8 cellular contexts compared by ENCODE assay signal in the genomic region with DNA sequence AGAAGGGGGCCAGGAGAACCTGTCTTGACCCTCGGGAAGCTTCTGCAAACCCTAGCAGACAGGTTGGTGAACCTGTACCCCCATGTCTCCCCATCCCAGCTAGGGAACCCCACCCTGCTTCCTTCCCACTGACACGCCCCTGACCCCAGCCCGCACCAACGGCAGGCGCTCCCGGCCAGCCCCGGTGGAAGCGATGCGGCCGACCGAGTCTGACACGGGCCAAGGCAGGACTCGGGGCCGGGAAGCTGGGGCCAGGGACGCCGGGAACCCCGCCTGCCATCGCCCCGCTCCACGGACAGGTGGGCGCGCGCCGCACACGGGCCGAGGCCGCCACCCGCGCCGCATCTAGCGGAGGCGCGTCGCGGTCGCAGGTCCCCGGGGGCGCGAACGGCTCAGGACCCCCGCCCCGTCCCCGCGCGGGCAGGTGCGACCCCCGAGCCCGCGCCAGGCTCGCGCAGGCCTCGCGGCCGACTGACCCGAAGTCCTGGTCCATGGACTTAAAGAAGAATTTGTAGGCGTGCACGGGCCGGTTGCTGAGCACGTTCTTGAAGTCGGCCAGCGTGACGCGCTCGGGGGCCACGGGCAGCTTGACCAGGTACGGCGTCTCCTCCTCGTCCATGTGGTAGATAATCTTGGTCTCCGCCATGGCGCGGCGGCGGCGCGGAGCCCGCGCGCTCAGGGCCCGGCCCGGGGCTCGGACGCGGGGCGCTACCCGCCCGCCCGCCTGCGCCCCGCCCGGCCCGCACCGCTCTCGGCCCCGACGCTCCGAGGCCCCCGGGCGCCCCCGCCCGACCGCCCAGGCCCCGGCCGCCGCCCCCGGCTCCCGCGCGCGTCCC. TPM values are rescaled to one million over a fixed set of nuclear protein-coding genes. Genes with fewer than 3 reads are reported as not detected.
DNase-seq lines count a peak whose midpoint lies in the region; ATAC-seq, FAIRE-seq and TF ChIP-seq lines count a peak whose summit lies in the region.

No MANE protein-coding gene starts in this region.

- peak overlapping the region; percentile 42 for H4K8ac ChIP-seq in mesenchymal stem cell (ENCODE audit: low read length)

- TF ChIP-seq CTCF in CD14-positive monocyte (IDR thresholded peaks at IDR 0.05) (no peak), LNCaP clone FGC (IDR thresholded peaks at IDR 0.05; ENCODE audit: control insufficient read depth, extremely low read depth, insufficient read depth) (no peak), bronchial epithelial cell (IDR thresholded peaks at IDR 0.05; ENCODE audit: insufficient read depth, low read length, severe bottlenecking) (no peak)

- H3K4me1 Mint-ChIP-seq in CD14-positive monocyte: peaks cover 16% of the 10 kb centered on the region

- H2BK15ac ChIP-seq in mesenchymal stem cell (ENCODE audit: low read depth, poor library complexity, severe bottlenecking): peak overlapping the region; percentile 20

- no peak overlapping the region for H2BK5ac ChIP-seq in mesenchymal stem cell (ENCODE audit: low read depth, low read length, poor library complexity, severe bottlenecking)

- peak overlapping the region; percentile 18 to 99 for H3K14ac ChIP-seq in mesenchymal stem cell (ENCODE audit: low read length in 2 of 2)

- H2AK5ac ChIP-seq in mesenchymal stem cell (ENCODE audit: low read length, severe bottlenecking): no peak overlapping the region

- peaks cover 74% of the 10 kb centered on the region for H3K4me1 ChIP-seq in mesenchymal stem cell (ENCODE audit: control insufficient read depth, insufficient read depth, low read depth, low read length)
- no peaks in the 10 kb centered on the region for H3K4me1 ChIP-seq in aorta (ENCODE audit: control insufficient read depth in 1 of 2, insufficient read depth in 2 of 2, low read length in 2 of 2)

- peaks cover 6% of the 10 kb centered on the region for H3K79me1 ChIP-seq in mesenchymal stem cell (replicated peaks; ENCODE audit: low read length, poor library complexity, severe bottlenecking)

- WGBS in mesenchymal stem cell: under 1% methylated on average over 85 of the region's 109 CpGs
- 0 to 1% methylated on average over 61 to 109 of the region's 109 CpGs for WGBS in aorta, 2 donors

- no peaks in the 10 kb centered on the region for H3K27me3 ChIP-seq in bronchial epithelial cell (ENCODE audit: control insufficient read depth, insufficient read depth, low read length)
- no peaks in the 10 kb centered on the region for H3K27me3 ChIP-seq in mesenchymal stem cell (ENCODE audit: control insufficient read depth in 1 of 2, insufficient read depth in 1 of 2, low read length in 2 of 2)
- no peaks in the 10 kb centered on the region for H3K27me3 ChIP-seq in aorta (ENCODE audit: control insufficient read depth in 1 of 2, insufficient read depth in 2 of 2, low read length in 1 of 2)

- no peak for DNase-seq in CD14-positive monocyte (ENCODE audit: low spot score)
- no peak for DNase-seq in LNCaP clone FGC (ENCODE audit: low read depth)
- no peak for DNase-seq in bronchial epithelial cell (ENCODE audit: low read depth)
- peak; percentile 43 for DNase-seq in mesenchymal stem cell
- DNase-seq in aorta: no peak
- DNase-seq in epidermal melanocyte (ENCODE audit: insufficient read length, low spot score): no peak

- peaks cover 0 to 6% (median 0%) of the 10 kb centered on the region in 7 donors for H3K9me3 Mint-ChIP-seq in CD14-positive monocyte

- ATAC-seq in GM21515 (IDR thresholded peaks at IDR 0.05; ENCODE audit: unreplicated experiment) (peak; percentile 9), aorta (ENCODE audit: low FRiP score) (no peak), GM18519 (IDR thresholded peaks at IDR 0.05; ENCODE audit: low FRiP score, unreplicated experiment) (no peak)

- peaks cover 0 to 5% of the 10 kb centered on the region in 2 donors for H3K36me3 Mint-ChIP-seq in CD14-positive monocyte

- H2BK120ac ChIP-seq in mesenchymal stem cell (ENCODE audit: low read depth, low read length): peak overlapping the region; percentile 74

- peak overlapping the region in 1 of 2 experiments; percentile 97 for H3K23ac ChIP-seq in mesenchymal stem cell (ENCODE audit: low read length in 2 of 2)

- H2BK12ac ChIP-seq in mesenchymal stem cell (ENCODE audit: low read length in 2 of 2): peak overlapping the region in 1 of 2 experiments; percentile 76

- intact Hi-C loops in CD14-positive monocyte (cut with micrococcal nuclease): no loop called here
- intact Hi-C loops in aorta (cut with DNase I): loop anchor here (1.0 to 2.0 kb wide), 2 partner anchors 24 kb away; no protein-coding TSS in a partner anchor

- H3K18ac ChIP-seq in mesenchymal stem cell (ENCODE audit: low read depth in 1 of 2, low read length in 2 of 2): peak overlapping the region; percentile 67 to 93

- peak overlapping the region; percentile 89 for H3K9ac ChIP-seq in mesenchymal stem cell (ENCODE audit: low read length)

- H3K9me3 ChIP-seq in mesenchymal stem cell (ENCODE audit: control insufficient read depth, low read length) (no peaks in the 10 kb centered on the region), aorta (ENCODE audit: control insufficient read depth, low read length) (no peaks in the 10 kb centered on the region)

- H3K4ac ChIP-seq in mesenchymal stem cell (ENCODE audit: low read depth in 1 of 2, low read length in 2 of 2): peak overlapping the region; percentile 25 to 91

- H3K4me3 ChIP-seq in LNCaP clone FGC (ENCODE audit: low read depth, low read length) (peak overlapping the region; percentile 71), bronchial epithelial cell (ENCODE audit: low read depth, low read length) (peak overlapping the region; percentile 86), mesenchymal stem cell (ENCODE audit: insufficient read depth in 1 of 2, low read depth in 1 of 2, low read length in 2 of 2) (peak overlapping the region; percentile 84 to 91), aorta (ENCODE audit: low read length in 2 of 2) (peak overlapping the region; percentile 82 to 85)

- peak overlapping the region; percentile 96 for H3K4me2 ChIP-seq in mesenchymal stem cell (ENCODE audit: low read length, poor library complexity, severe bottlenecking)

- FAIRE-seq in bronchial epithelial cell (lab: Jason Lieb, UNC): no peak

- H4K91ac ChIP-seq in mesenchymal stem cell (ENCODE audit: low read length): peak overlapping the region; percentile 40

- peak overlapping the region; percentile 81 to 85 for H3K4me3 Mint-ChIP-seq in CD14-positive monocyte

- peaks cover 22 to 35% (median 25%) of the 10 kb centered on the region in 3 donors for H3K27me3 Mint-ChIP-seq in CD14-positive monocyte (ENCODE audit: low read depth in 3 of 3)

- H2AFZ ChIP-seq in mesenchymal stem cell (ENCODE audit: low read depth, low read length): peak overlapping the region; percentile 57

- H3K27ac ChIP-seq in mesenchymal stem cell (ENCODE audit: low read length, poor library complexity, severe bottlenecking): peak overlapping the region; percentile 75
- H3K27ac ChIP-seq in aorta (ENCODE audit: low read depth in 1 of 2, low read length in 2 of 2): no peak overlapping the region

- H3K36me3 ChIP-seq in bronchial epithelial cell (ENCODE audit: control insufficient read depth, insufficient read depth, low read length) (no peaks in the 10 kb centered on the region), mesenchymal stem cell (ENCODE audit: control insufficient read depth in 1 of 2, insufficient read depth in 2 of 2, low read depth in 1 of 2, low read length in 2 of 2) (peaks cover 21 to 39% of the 10 kb centered on the region in 2 experiments), aorta (ENCODE audit: control insufficient read depth in 1 of 2, insufficient read depth in 2 of 2, low read length in 1 of 2) (no peaks in the 10 kb centered on the region)

- peak overlapping the region in 4 of 7 donors; percentile 35 to 89 (median 76) for H3K27ac Mint-ChIP-seq in CD14-positive monocyte

RNA-seq across cellular contexts. Expression of gene DVL1, which starts 0.6 kb away (rescaled TPM):
- polyA plus RNA-seq in CD14-positive monocyte: under 1 TPM; 0.41 to 0.55 TPM
- total RNA-seq in bronchial epithelial cell: 208 and 233 TPM in 2 replicates
- polyA plus RNA-seq in mesenchymal stem cell (2013, experiment 1 of 2): 26.3 TPM
- 26.6 TPM for polyA plus RNA-seq in mesenchymal stem cell (2013, experiment 2 of 2)
- 10 to 100 TPM; 48.7 to 53.7 TPM for total RNA-seq in aorta
- 10 to 100 TPM; 21.2 to 71.9 TPM for polyA plus RNA-seq in aorta

RNA-seq across cellular contexts. Expression of gene MXRA8, which starts 9.7 kb away (rescaled TPM):
- polyA plus RNA-seq in CD14-positive monocyte: not detected
- total RNA-seq in bronchial epithelial cell: 0.51 and 5.0 TPM in 2 replicates
- polyA plus RNA-seq in mesenchymal stem cell (2013, experiment 1 of 2): 282 TPM
- polyA plus RNA-seq in mesenchymal stem cell (2013, experiment 2 of 2): 274 TPM
- 100 to 1,000 TPM; 105 to 221 TPM for total RNA-seq in aorta
- 100 to 1,000 TPM in 1 of 2 donors, 10 to 100 TPM in 1; 52.3 to 364 TPM for polyA plus RNA-seq in aorta

RNA-seq across cellular contexts. Expression of gene TAS1R3, which starts 17.6 kb away (rescaled TPM):
- polyA plus RNA-seq in CD14-positive monocyte (not detected), aorta (under 1 TPM; 0.25 to 0.31 TPM)
- total RNA-seq in bronchial epithelial cell (0.26 and 0.38 TPM in 2 replicates), aorta (under 1 TPM; 0.24 to 0.36 TPM)
- polyA plus RNA-seq in mesenchymal stem cell (2013, experiment 1 of 2): 0.04 TPM
- polyA plus RNA-seq in mesenchymal stem cell (2013, experiment 2 of 2): 0.04 TPM

RNA-seq across cellular contexts. Expression of gene CPTP, which starts 24.0 kb away (rescaled TPM):
- polyA plus RNA-seq in CD14-positive monocyte: 1 to 10 TPM; 7.4 to 7.7 TPM
- 10.8 and 20.2 TPM in 2 replicates for total RNA-seq in bronchial epithelial cell
- polyA plus RNA-seq in mesenchymal stem cell (2013, experiment 1 of 2): 17.8 TPM
- polyA plus RNA-seq in mesenchymal stem cell (2013, experiment 2 of 2): 17.7 TPM
- 10 to 100 TPM; 13.9 to 16.4 TPM for total RNA-seq in aorta
- polyA plus RNA-seq in aorta: 10 to 100 TPM; 12.9 to 14.9 TPM

RNA-seq across cellular contexts. Expression of gene INTS11, which starts 24.2 kb away (rescaled TPM):
- 10 to 100 TPM; 46.2 to 49.6 TPM for polyA plus RNA-seq in CD14-positive monocyte
- total RNA-seq in bronchial epithelial cell: 64.9 and 66.3 TPM in 2 replicates
- polyA plus RNA-seq in mesenchymal stem cell (2013, experiment 1 of 2): 57.1 TPM
- 55.5 TPM for polyA plus RNA-seq in mesenchymal stem cell (2013, experiment 2 of 2)
- 100 to 1,000 TPM; 114 to 121 TPM for total RNA-seq in aorta
- polyA plus RNA-seq in aorta: 100 to 1,000 TPM in 1 of 2 donors, 10 to 100 TPM in 1; 48.0 to 995 TPM

Comparison
In these comparisons a context has a peak if more than half of its experiments do, and no peak if none do; other contexts are left out.
1. RNA of gene MXRA8, which starts 9.7 kb away (total RNA-seq): 105 to 221 TPM in aorta; 0.51 to 5.0 TPM in bronchial epithelial cell; every median in the first group is over 10 times any median in the second.
2. intact Hi-C loops: an anchor here in aorta (1.0 to 2.0 kb wide); none called in CD14-positive monocyte.
3. Peak in every context shown above with its lines, with median percentiles within 50 percentile points of each other: H3K4me3 ChIP-seq.